ENCODE assay signal across 30 cellular contexts in genomic region chr4:158297866-158298265, GRCh38.
"Had no signal": no experiment of that assay in that cellular context is flagged by ENCODE, and none has a peak within 500 bp of the region (broad histone marks: within the 10 kb centered on the region; RNA-seq: fewer than 3 reads in every experiment).

No MANE protein-coding gene starts in this region.

- H3K9me3 Mint-ChIP-seq: stimulated activated effector memory CD8-positive, alpha-beta T cell treated with anti-CD3 and anti-CD28 coated beads, Interleukin-12 subunit alpha, Interleukin-12 subunit beta, amount 100 ng/mL, for 72 hours had no signal

- H3K27me3 Mint-ChIP-seq: progenitor cell of endocrine pancreas; stimulated activated naive B cell treated with anti-CD40 and anti-IgM and Interleukin-4, amounts not matched to agents 10 μg/mL and 1 μg/mL and 100 μg/mL, for 72 hours; stimulated activated naive CD8-positive, alpha-beta T cell treated with anti-CD3 and anti-CD28 coated beads, Interleukin-15, Interleukin-2, amounts not matched to agents 100 ng/mL and 50 ng/mL, for 24 hours; type B pancreatic cell had no signal

- H3K27me3 ChIP-seq: neural progenitor cell, ovary, right lobe of liver, sigmoid colon, stomach, thyroid gland, tibial nerve, upper lobe of right lung, uterus had no signal

- ATAC-seq: naive thymus-derived CD4-positive, alpha-beta T cell; natural killer cell; psoas muscle; right cardiac atrium; stimulated activated effector memory CD8-positive, alpha-beta T cell treated with anti-CD3 and anti-CD28 coated beads, Interleukin-12 subunit alpha, Interleukin-12 subunit beta, amount 100 ng/mL, for 72 hours; stimulated activated naive B cell treated with anti-CD40 and anti-IgM and Interleukin-4, amounts not matched to agents 10 μg/mL and 1 μg/mL and 100 μg/mL, for 72 hours; upper lobe of right lung had no signal

- H3K79me2 ChIP-seq: parathyroid adenoma had no signal

- H3K4me3 Mint-ChIP-seq: naive thymus-derived CD4-positive, alpha-beta T cell; natural killer cell; nephron; neural progenitor cell; stimulated activated effector memory CD8-positive, alpha-beta T cell treated with anti-CD3 and anti-CD28 coated beads, Interleukin-12 subunit alpha, Interleukin-12 subunit beta, amount 100 ng/mL, for 72 hours; stimulated activated naive B cell treated with anti-CD40 and anti-IgM and Interleukin-4, amounts not matched to agents 10 μg/mL and 1 μg/mL and 100 μg/mL, for 72 hours; stimulated activated naive CD8-positive, alpha-beta T cell treated with anti-CD3 and anti-CD28 coated beads, Interleukin-15, Interleukin-2, amounts not matched to agents 100 ng/mL and 50 ng/mL, for 24 hours; type B pancreatic cell had no signal

- H2AFZ ChIP-seq: neural progenitor cell, parathyroid adenoma had no signal

- H3K9me3 ChIP-seq: psoas muscle, right lobe of liver, thoracic aorta, thyroid gland, upper lobe of right lung, uterus had no signal

- H3K36me3 ChIP-seq: neural progenitor cell, ovary, right lobe of liver, sigmoid colon, stomach, thoracic aorta, thyroid gland, tibial nerve, upper lobe of right lung, uterus had no signal

- H3K9ac ChIP-seq: neural progenitor cell, parathyroid adenoma had no signal

- H3K36me3 Mint-ChIP-seq: naive thymus-derived CD4-positive, alpha-beta T cell; natural killer cell; neural progenitor cell; stimulated activated effector memory CD8-positive, alpha-beta T cell treated with anti-CD3 and anti-CD28 coated beads, Interleukin-12 subunit alpha, Interleukin-12 subunit beta, amount 100 ng/mL, for 72 hours; stimulated activated naive B cell treated with anti-CD40 and anti-IgM and Interleukin-4, amounts not matched to agents 10 μg/mL and 1 μg/mL and 100 μg/mL, for 72 hours had no signal

- H3K4me1 ChIP-seq: neural progenitor cell, parathyroid adenoma, psoas muscle, stomach, thyroid gland, tibial nerve, upper lobe of right lung, uterus had no signal

- H3K4me1 Mint-ChIP-seq: naive thymus-derived CD4-positive, alpha-beta T cell; natural killer cell; nephron; neural progenitor cell; stimulated activated effector memory CD8-positive, alpha-beta T cell treated with anti-CD3 and anti-CD28 coated beads, Interleukin-12 subunit alpha, Interleukin-12 subunit beta, amount 100 ng/mL, for 72 hours; stimulated activated naive B cell treated with anti-CD40 and anti-IgM and Interleukin-4, amounts not matched to agents 10 μg/mL and 1 μg/mL and 100 μg/mL, for 72 hours had no signal

- H3K4me3 ChIP-seq: neural progenitor cell, ovary, psoas muscle, right lobe of liver, sigmoid colon, stomach, thoracic aorta, thyroid gland, tibial nerve, upper lobe of right lung, uterus had no signal

- H3K27ac ChIP-seq: neural progenitor cell, ovary, parathyroid adenoma, psoas muscle, right lobe of liver, sigmoid colon, stomach, thoracic aorta, thyroid gland, tibial nerve, upper lobe of right lung, uterus had no signal

- H3K27ac Mint-ChIP-seq: naive thymus-derived CD4-positive, alpha-beta T cell; natural killer cell; neural progenitor cell; progenitor cell of endocrine pancreas; stimulated activated effector memory CD8-positive, alpha-beta T cell treated with anti-CD3 and anti-CD28 coated beads, Interleukin-12 subunit alpha, Interleukin-12 subunit beta, amount 100 ng/mL, for 72 hours; stimulated activated naive B cell treated with anti-CD40 and anti-IgM and Interleukin-4, amounts not matched to agents 10 μg/mL and 1 μg/mL and 100 μg/mL, for 72 hours; stimulated activated naive CD8-positive, alpha-beta T cell treated with anti-CD3 and anti-CD28 coated beads, Interleukin-15, Interleukin-2, amounts not matched to agents 100 ng/mL and 50 ng/mL, for 24 hours had no signal

- H3K4me2 ChIP-seq: neural progenitor cell had no signal

- DNase-seq: naive thymus-derived CD4-positive, alpha-beta T cell; natural killer cell; occipital lobe; ovary; posterior cingulate gyrus; psoas muscle; retina; right cardiac atrium; right lobe of liver; sigmoid colon; stimulated activated CD4-positive, alpha-beta T cell treated with anti-CD3 and anti-CD28 coated beads, Interleukin-15, amount 100 ng/mL, for 24 hours; stimulated activated CD4-positive, alpha-beta T cell treated with anti-CD3 and anti-CD28 coated beads, Interleukin-2, amount 100 ng/mL, for 24 hours; stimulated activated CD4-positive, alpha-beta T cell treated with anti-CD3 and anti-CD28 coated beads, Interleukin-2, amount 100 ng/mL, for 48 hours; stimulated activated CD4-positive, alpha-beta T cell treated with anti-CD3 and anti-CD28 coated beads, Interleukin-4, amount 100 ng/mL, for 24 hours; stimulated activated naive B cell treated with anti-CD40 and anti-IgM and Interleukin-4, amounts not matched to agents 10 μg/mL and 1 μg/mL and 100 μg/mL, for 72 hours; stimulated activated naive CD4-positive, alpha-beta T cell treated with Interleukin-2 at 50 U/mL for 16 hours; stomach; thyroid gland; upper lobe of right lung; uterus had no signal

- FAIRE-seq: small intestine had no signal
